1 cellular context compared by ENCODE assay signal in genomic region chr2:151786077-151786476, GRCh38.
TF ChIP-seq lines count a peak whose summit lies in the region.

No MANE protein-coding gene starts in this region.

TF ChIP-seq in HepG2, 621 proteins besides CTCF, POLR2A, EP300 and RAD21:
- TF ChIP-seq LCORL (IDR thresholded peaks at IDR 0.05) (no peak), LCORL (CRISPR knock-in tag; IDR thresholded peaks at IDR 0.05) (no peak), TCF7L2 (IDR thresholded peaks at IDR 0.05; ENCODE audit: low read depth, low read length) (no peak)
